29 cellular contexts compared by ENCODE assay signal in the genomic region with DNA sequence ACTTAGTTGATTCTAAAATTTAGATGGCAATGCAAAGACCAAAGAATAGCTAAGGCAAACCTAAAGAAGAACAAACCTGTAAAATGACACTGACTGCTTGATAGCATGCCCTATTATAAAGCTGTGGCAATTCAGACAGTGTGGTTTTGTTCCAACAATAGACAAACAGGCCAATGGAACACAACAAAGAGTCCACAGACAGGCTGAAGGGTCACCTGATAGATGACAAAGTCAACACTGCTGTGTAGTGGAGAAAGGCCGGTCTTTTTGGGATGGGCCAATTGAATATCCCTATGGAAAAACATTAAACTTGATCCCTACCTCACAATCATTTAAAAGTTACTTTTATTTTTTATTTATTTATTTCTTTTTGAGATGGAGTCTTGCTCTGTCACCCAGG. TPM values are rescaled to one million over a fixed set of nuclear protein-coding genes. Genes with fewer than 3 reads are reported as not detected.
A peak's percentile ranks its signal among the peaks of the same experiment; 100 is the strongest.
DNase-seq lines count a peak whose midpoint lies in the region; ATAC-seq, FAIRE-seq and TF ChIP-seq lines count a peak whose summit lies in the region.
"Had no signal": no experiment of that assay in that cellular context is flagged by ENCODE, and none has a peak within 500 bp of the region (broad histone marks: within the 10 kb centered on the region; RNA-seq: fewer than 3 reads in every experiment).

No MANE protein-coding gene starts in this region.

- no peaks in the 10 kb centered on the region for H3K9me3 Mint-ChIP-seq in activated CD8-positive, alpha-beta T cell treated with anti-CD3 and anti-CD28 coated beads for 36 hours
- H3K9me3 Mint-ChIP-seq: naive B cell had no signal

- TF ChIP-seq POLR2A in H54 (IDR thresholded peaks at IDR 0.05; ENCODE audit: low read depth, low read length) (no peak), vagina (IDR thresholded peaks at IDR 0.05) (no peak), testis (IDR thresholded peaks at IDR 0.05) (no peak)

- no peak overlapping the region for H3K27ac Mint-ChIP-seq in activated CD8-positive, alpha-beta T cell treated with anti-CD3 and anti-CD28 coated beads for 36 hours
- H3K27ac Mint-ChIP-seq: activated naive CD8-positive, alpha-beta T cell had no signal

- H3K27me3 Mint-ChIP-seq in activated CD8-positive, alpha-beta T cell treated with anti-CD3 and anti-CD28 coated beads for 36 hours = no peaks in the 10 kb centered on the region
- H3K27me3 Mint-ChIP-seq: activated naive CD8-positive, alpha-beta T cell; naive B cell had no signal

- DNase-seq in Ammon's horn (ENCODE audit: low spot score) = peak; percentile 78
- no peak for DNase-seq in H54 (ENCODE audit: insufficient read length, low spot score)
- no peak for DNase-seq in vagina (ENCODE audit: extremely low spot score in 2 of 2)
- DNase-seq in activated CD8-positive, alpha-beta T cell treated with anti-CD3 and anti-CD28 coated beads for 36 hours = no peak
- no peak for DNase-seq in cerebellar nuclear complex (lab: John Stamatoyannopoulos, UW)
- no peak for DNase-seq in testis
- DNase-seq: activated CD4-positive, alpha-beta T cell treated with anti-CD3 and anti-CD28 coated beads for 48 hours; activated effector memory CD4-positive, alpha-beta T cell treated with Interleukin-2 at 50 U/mL for 16 hours; aorta; colonic mucosa; COR-L47; DMS79; effector CD8-positive, alpha-beta T cell; glutamatergic neuron; HCEC 1CT; Kasumi-1; MV-4-11; naive B cell; NCI-H1436 treated with DMSO at 0.1 percent for 48 hours; NCI-H526; stimulated activated CD4-positive, alpha-beta T cell treated with anti-CD3 and anti-CD28 coated beads, Interleukin-4, amount 100 ng/mL, for 24 hours; trophoblast cell had no signal

- WGBS in testis, 2 donors = 0 to 41% methylated on average over 1 of the region's 1 CpG

- no peaks in the 10 kb centered on the region for H3K4me1 Mint-ChIP-seq in activated CD8-positive, alpha-beta T cell treated with anti-CD3 and anti-CD28 coated beads for 36 hours (ENCODE audit: low read depth)

- H3K4me3 ChIP-seq in vagina (no peak overlapping the region), testis (no peak overlapping the region)
- H3K4me3 ChIP-seq: colonic mucosa, prostate gland had no signal

- H3K27ac ChIP-seq in angular gyrus (ENCODE audit: low read depth, low read length) (peak overlapping the region; percentile 56), layer of hippocampus (ENCODE audit: low read depth, low read length) (peak overlapping the region; percentile 67), vagina (no peak overlapping the region), testis (no peak overlapping the region)
- H3K27ac ChIP-seq: colonic mucosa, prostate gland had no signal

- H3K27me3 ChIP-seq in layer of hippocampus (ENCODE audit: control insufficient read depth, insufficient read depth, low read length) (no peaks in the 10 kb centered on the region), vagina (no peaks in the 10 kb centered on the region), testis (no peaks in the 10 kb centered on the region)
- H3K27me3 ChIP-seq: colonic mucosa had no signal

- FAIRE-seq in H54 (lab: Jason Lieb, UNC) = peak; percentile 6
- FAIRE-seq: bronchial epithelial cell, keratinocyte, RCC 7860 had no signal

- POLR2A ChIA-PET in activated CD8-positive, alpha-beta T cell treated with anti-CD3 and anti-CD28 coated beads for 36 hours (lab: Charles Lee) = interaction anchor here (0.5 kb wide), 1 partner anchor 36 kb away, joined by 3 read pairs; no protein-coding TSS in a partner anchor

- ATAC-seq in activated CD8-positive, alpha-beta T cell treated with anti-CD3 and anti-CD28 coated beads for 36 hours = no peak

- H3K9me3 ChIP-seq in vagina (no peaks in the 10 kb centered on the region), testis (no peaks in the 10 kb centered on the region)
- H3K9me3 ChIP-seq: colonic mucosa, prostate gland had no signal

- H3K4me1 ChIP-seq in vagina (no peaks in the 10 kb centered on the region), testis (no peaks in the 10 kb centered on the region)
- H3K4me1 ChIP-seq: colonic mucosa, prostate gland had no signal

- H3K4me3 Mint-ChIP-seq in activated CD8-positive, alpha-beta T cell treated with anti-CD3 and anti-CD28 coated beads for 36 hours = no peak overlapping the region
- H3K4me3 Mint-ChIP-seq: activated naive CD8-positive, alpha-beta T cell; naive B cell had no signal

- TF ChIP-seq CTCF in vagina (IDR thresholded peaks at IDR 0.05) = no peak
- TF ChIP-seq CTCF in activated CD8-positive, alpha-beta T cell treated with anti-CD3 and anti-CD28 coated beads for 36 hours (IDR thresholded peaks at IDR 0.05) = no peak
- no peak for TF ChIP-seq CTCF in testis (IDR thresholded peaks at IDR 0.05)

- CTCF ChIA-PET in activated CD8-positive, alpha-beta T cell treated with anti-CD3 and anti-CD28 coated beads for 36 hours (lab: Charles Lee) = no interaction called here

- H3K36me3 ChIP-seq in vagina = no peaks in the 10 kb centered on the region
- H3K36me3 ChIP-seq in testis (ENCODE audit: low read depth, missing control alignments) = no peaks in the 10 kb centered on the region
- H3K36me3 ChIP-seq: colonic mucosa, prostate gland had no signal

- H3K36me3 Mint-ChIP-seq in activated CD8-positive, alpha-beta T cell treated with anti-CD3 and anti-CD28 coated beads for 36 hours (ENCODE audit: low read depth) = no peaks in the 10 kb centered on the region
- H3K36me3 Mint-ChIP-seq: naive B cell had no signal

- intact Hi-C loops in vagina (cut with DNase I) = loop anchor here (10.0 kb wide), 1 partner anchor 95 kb away; no protein-coding TSS in a partner anchor
- intact Hi-C loops in activated CD8-positive, alpha-beta T cell treated with anti-CD3 and anti-CD28 coated beads for 36 hours (cut with micrococcal nuclease) = no loop called here
- intact Hi-C loops in testis (cut with DNase I; ENCODE audit: low total_unique reads) = no loop called here

RNA-seq across cellular contexts. Expression of gene SLC25A3, which starts 33.8 kb away (rescaled TPM):
- total RNA-seq in vagina (281 TPM), testis (100 to 1,000 TPM; 202 to 273 TPM)
- 100 to 1,000 TPM; 665 to 672 TPM for total RNA-seq in activated CD8-positive, alpha-beta T cell treated with anti-CD3 and anti-CD28 coated beads for 36 hours
- polyA plus RNA-seq in testis (ENCODE audit: insufficient read depth, low read depth, low replicate concordance) = 251 TPM

RNA-seq across cellular contexts. Expression of gene TMPO, which starts 44.3 kb away (rescaled TPM):
- total RNA-seq in vagina = 103 TPM
- total RNA-seq in activated CD8-positive, alpha-beta T cell treated with anti-CD3 and anti-CD28 coated beads for 36 hours = 100 to 1,000 TPM; 324 to 328 TPM
- 10 to 100 TPM; 76.5 to 77.1 TPM for total RNA-seq in testis
- polyA plus RNA-seq in testis (ENCODE audit: insufficient read depth, low read depth, low replicate concordance) = 61.3 TPM

Comparison
In these comparisons a context has a peak if more than half of its experiments do, and no peak if none do; other contexts are left out.
1. H3K27ac ChIP-seq: peak in angular gyrus (single experiment) and layer of hippocampus (single experiment); none in vagina (single experiment) and testis (0 of 2).